In genomic region chr10:50937230-50937907, GRCh38 we compare ENCODE assay signal across 9 cellular contexts. TPM values are rescaled to one million over a fixed set of nuclear protein-coding genes. Genes with fewer than 3 reads are reported as not detected.
DNase-seq lines count a peak whose midpoint lies in the region; ATAC-seq, FAIRE-seq and TF ChIP-seq lines count a peak whose summit lies in the region.
"Had no signal": no experiment of that assay in that cellular context is flagged by ENCODE, and none has a peak within 500 bp of the region (broad histone marks: within the 10 kb centered on the region; RNA-seq: fewer than 3 reads in every experiment).

No MANE protein-coding gene starts in this region.

- 44% methylated on average over 4 of the region's 4 CpGs for WGBS in GM12878 (ENCODE audit: insufficient coverage, insufficient replicate concordance, low lambda C conversion rate, missing lambda C conversion rate)

- no peaks in the 10 kb centered on the region for H3K4me1 ChIP-seq in GM12878 (ENCODE audit: control insufficient read depth, insufficient read depth, low read length)

- no TSS peak for BruUV-seq in GM12878 (replicated peaks; lab: Mats Ljungman, UMichigan)

- H3K9ac ChIP-seq in GM12878 (ENCODE audit: control insufficient read depth, insufficient read depth, low read length) = no peak overlapping the region

- H3K36me3 ChIP-seq in BJ (ENCODE audit: control insufficient read depth, insufficient read depth, low read length) (no peaks in the 10 kb centered on the region), GM12878 (ENCODE audit: control insufficient read depth in 2 of 2, insufficient read depth in 2 of 2, low read length in 1 of 2) (no peaks in the 10 kb centered on the region)

- H3K36me3 Mint-ChIP-seq in effector memory CD8-positive, alpha-beta T cell (ENCODE audit: insufficient read depth) = no peaks in the 10 kb centered on the region
- H3K36me3 Mint-ChIP-seq in activated T-cell treated with anti-CD3 and anti-CD28 coated beads, Interleukin-2, amount 50 U/mL, for 4 hours (ENCODE audit: insufficient read depth) = no peaks in the 10 kb centered on the region
- H3K36me3 Mint-ChIP-seq in activated CD4-positive, alpha-beta T cell treated with anti-CD3 and anti-CD28 coated beads, Interleukin-2, amount 10 ng/mL, durations not matched to agents 7 days and 5 days (ENCODE audit: low read depth) = no peaks in the 10 kb centered on the region
- H3K36me3 Mint-ChIP-seq: activated naive CD4-positive, alpha-beta T cell treated with anti-CD3 and anti-CD28 coated beads, Interleukin-2, amount 50 U/mL, for 24 hours had no signal

- H3K27me3 ChIP-seq in BJ (ENCODE audit: control insufficient read depth, insufficient read depth, low read length) (no peaks in the 10 kb centered on the region), GM12878 (replicated peaks in 1 of 2; ENCODE audit: control insufficient read depth in 2 of 2, insufficient read depth in 2 of 2, low read length in 1 of 2) (no peaks in the 10 kb centered on the region)

- no peak for TF ChIP-seq EP300 in GM12878 (IDR thresholded peaks at IDR 0.05; ENCODE audit: borderline replicate concordance in 1 of 2, control insufficient read depth in 1 of 2, low read depth in 2 of 2, low read length in 2 of 2)

- no peaks in the 10 kb centered on the region for H4K20me1 ChIP-seq in GM12878 (ENCODE audit: control insufficient read depth, insufficient read depth)

- H2AFZ ChIP-seq in GM12878 (ENCODE audit: control insufficient read depth, low read depth, low read length) = no peak overlapping the region

- TF ChIP-seq CTCF in BJ (IDR thresholded peaks at IDR 0.05; ENCODE audit: insufficient read depth, low read depth, low read length) = peak; percentile 73
- peak; percentile 33 to 45 (median 41); a peak in 4 of 6 replicates for TF ChIP-seq CTCF in GM12878 (IDR thresholded peaks at IDR 0.05 in 2 of 3, conservative IDR thresholded peaks at IDR 0.05 in 1 of 3; ENCODE audit: control insufficient read depth in 2 of 3, extremely low read depth in 1 of 3, insufficient read depth in 1 of 3, low read depth in 3 of 3, low read length in 3 of 3)

- H3K27ac Mint-ChIP-seq in effector memory CD8-positive, alpha-beta T cell = no peak overlapping the region
- H3K27ac Mint-ChIP-seq in activated CD4-positive, alpha-beta T cell treated with anti-CD3 and anti-CD28 coated beads, Interleukin-2, amount 10 ng/mL, durations not matched to agents 7 days and 5 days = no peak overlapping the region
- H3K27ac Mint-ChIP-seq: activated naive CD4-positive, alpha-beta T cell treated with anti-CD3 and anti-CD28 coated beads, Interleukin-2, amount 50 U/mL, for 24 hours had no signal

- no peak for TF ChIP-seq POLR2A in GM12878 (IDR thresholded peaks at IDR 0.05; ENCODE audit: low read depth, low read length)

- intact Hi-C loops in GM12878 (cut with micrococcal nuclease; ENCODE audit: unreplicated experiment) (no loop called here), left colon (cut with DNase I, micrococcal nuclease) (no loop called here)

- FAIRE-seq in GM12878 (lab: Jason Lieb, UNC) = no peak

- in situ Hi-C loops in GM12878 (cut with MboI) = no loop called here

- ATAC-seq in GM12878 (no peak), left colon (peak; percentile 74)
- ATAC-seq in effector memory CD8-positive, alpha-beta T cell (replicated peaks) = no peak
- no peak for ATAC-seq in activated T-cell treated with anti-CD3 and anti-CD28 coated beads, Interleukin-2, amount 50 U/mL, for 4 hours

- DNase-seq in BJ (ENCODE audit: low read depth) (no peak), HT-29 (ENCODE audit: low spot score) (peak; percentile 58), GM12878 (ENCODE audit: low read depth, low spot score) (no peak), left colon (no peak), activated gamma-delta T cell (lab: John Stamatoyannopoulos, UW) (no peak)
- no peak for DNase-seq in effector memory CD8-positive, alpha-beta T cell
- no peak for DNase-seq in activated T-cell treated with anti-CD3 and anti-CD28 coated beads, Interleukin-2, amount 50 U/mL, for 4 hours
- DNase-seq in activated CD4-positive, alpha-beta T cell treated with anti-CD3 and anti-CD28 coated beads, Interleukin-2, amount 10 ng/mL, durations not matched to agents 7 days and 5 days = no peak

- H3K4me3 Mint-ChIP-seq in effector memory CD8-positive, alpha-beta T cell = no peak overlapping the region
- H3K4me3 Mint-ChIP-seq in activated T-cell treated with anti-CD3 and anti-CD28 coated beads, Interleukin-2, amount 50 U/mL, for 4 hours = no peak overlapping the region
- no peak overlapping the region for H3K4me3 Mint-ChIP-seq in activated CD4-positive, alpha-beta T cell treated with anti-CD3 and anti-CD28 coated beads, Interleukin-2, amount 10 ng/mL, durations not matched to agents 7 days and 5 days
- H3K4me3 Mint-ChIP-seq: activated naive CD4-positive, alpha-beta T cell treated with anti-CD3 and anti-CD28 coated beads, Interleukin-2, amount 50 U/mL, for 24 hours had no signal

- RAD21 ChIA-PET in GM12878 (lab: Charles Lee; ENCODE audit: unreplicated experiment) = no interaction called here

- POLR2A ChIA-PET in BJ (lab: Charles Lee) (no interaction called here), GM12878 (lab: Charles Lee) (no interaction called here)
- POLR2A ChIA-PET in activated CD4-positive, alpha-beta T cell treated with anti-CD3 and anti-CD28 coated beads, Interleukin-2, amount 10 ng/mL, durations not matched to agents 7 days and 5 days (lab: Charles Lee) = no interaction called here

- H3K4me2 ChIP-seq in GM12878 (ENCODE audit: control insufficient read depth, insufficient read depth) = no peak overlapping the region

- no peaks in the 10 kb centered on the region for H3K9me3 Mint-ChIP-seq in effector memory CD8-positive, alpha-beta T cell
- H3K9me3 Mint-ChIP-seq in activated T-cell treated with anti-CD3 and anti-CD28 coated beads, Interleukin-2, amount 50 U/mL, for 4 hours = no peaks in the 10 kb centered on the region
- H3K9me3 Mint-ChIP-seq in activated CD4-positive, alpha-beta T cell treated with anti-CD3 and anti-CD28 coated beads, Interleukin-2, amount 10 ng/mL, durations not matched to agents 7 days and 5 days = no peaks in the 10 kb centered on the region
- H3K9me3 Mint-ChIP-seq: activated naive CD4-positive, alpha-beta T cell treated with anti-CD3 and anti-CD28 coated beads, Interleukin-2, amount 50 U/mL, for 24 hours had no signal

- no peak overlapping the region for H3K4me3 ChIP-seq in BJ (ENCODE audit: low read depth, low read length)
- no peak overlapping the region for H3K4me3 ChIP-seq in GM12878

- H3K27me3 Mint-ChIP-seq in effector memory CD8-positive, alpha-beta T cell = peaks cover 0 to 16% of the 10 kb centered on the region in 2 donors
- peaks cover 8% of the 10 kb centered on the region for H3K27me3 Mint-ChIP-seq in activated T-cell treated with anti-CD3 and anti-CD28 coated beads, Interleukin-2, amount 50 U/mL, for 4 hours (ENCODE audit: low read depth)
- peaks cover 21% of the 10 kb centered on the region for H3K27me3 Mint-ChIP-seq in activated CD4-positive, alpha-beta T cell treated with anti-CD3 and anti-CD28 coated beads, Interleukin-2, amount 10 ng/mL, durations not matched to agents 7 days and 5 days

- no peak overlapping the region for H3K27ac ChIP-seq in GM12878 (ENCODE audit: control insufficient read depth, insufficient read depth)

- no peaks in the 10 kb centered on the region for H3K9me3 ChIP-seq in GM12878 (replicated peaks; ENCODE audit: control insufficient read depth, insufficient read depth, low read length)

- CTCF ChIA-PET in BJ (lab: Yijun Ruan, JAX) = interaction anchor here (0.7 to 1.3 kb wide), 2 partner anchors 15 to 21 kb away, joined by 3 read pairs; no protein-coding TSS in a partner anchor
- CTCF ChIA-PET in GM12878 (lab: Yijun Ruan, JAX) = no interaction called here
- CTCF ChIA-PET in activated CD4-positive, alpha-beta T cell treated with anti-CD3 and anti-CD28 coated beads, Interleukin-2, amount 10 ng/mL, durations not matched to agents 7 days and 5 days (lab: Charles Lee) = no interaction called here

- H3K79me2 ChIP-seq in GM12878 (ENCODE audit: control insufficient read depth, insufficient read depth, low read length) = no peaks in the 10 kb centered on the region

- no peaks in the 10 kb centered on the region for H3K4me1 Mint-ChIP-seq in effector memory CD8-positive, alpha-beta T cell (ENCODE audit: low read depth in 2 of 2)
- no peaks in the 10 kb centered on the region for H3K4me1 Mint-ChIP-seq in activated T-cell treated with anti-CD3 and anti-CD28 coated beads, Interleukin-2, amount 50 U/mL, for 4 hours (ENCODE audit: low read depth)
- H3K4me1 Mint-ChIP-seq in activated CD4-positive, alpha-beta T cell treated with anti-CD3 and anti-CD28 coated beads, Interleukin-2, amount 10 ng/mL, durations not matched to agents 7 days and 5 days = no peaks in the 10 kb centered on the region
- H3K4me1 Mint-ChIP-seq: activated naive CD4-positive, alpha-beta T cell treated with anti-CD3 and anti-CD28 coated beads, Interleukin-2, amount 50 U/mL, for 24 hours had no signal

- SMC1A ChIA-PET in GM12878 (lab: Charles Lee; ENCODE audit: uncharacterized antibody, unreplicated experiment) = no interaction called here

- TF ChIP-seq RAD21 in GM12878 (IDR thresholded peaks at IDR 0.05; ENCODE audit: insufficient read depth, low read depth, low read length) = no peak

TF ChIP-seq in GM12878, 131 proteins besides CTCF, POLR2A, EP300 and RAD21 (continues in another document):
- no peak for TF ChIP-seq CHD4 (IDR thresholded peaks at IDR 0.05)

RNA-seq across cellular contexts. Expression of gene A1CF, which starts 51.9 kb away (rescaled TPM):
- polyA plus RNA-seq in BJ (2011; rRNA removed) = not detected in 2 replicates
- not detected in 2 replicates for polyA minus RNA-seq in BJ (2011; rRNA and poly(A)+ RNA removed)
- 0.03 and 0.16 TPM in 2 replicates for total RNA-seq in HT-29 (2014; rRNA removed; shearing (Covaris generic))
- total RNA-seq in GM12878 (2013; cell fraction: nucleolus; rRNA removed) = not detected in 2 replicates
- not detected in 2 replicates for total RNA-seq in GM12878 (2014; rRNA removed)
- not detected in 2 replicates for total RNA-seq in GM12878 (2014; rRNA removed; fragmentation: Illumina TruSeq; extraction: Trizol)
- total RNA-seq in GM12878 (2021) = 0.08 and 0.10 TPM in 2 replicates
- not detected for polyA plus RNA-seq in GM12878 (2011; ENCODE audit: low read depth)
- not detected in 2 replicates for polyA plus RNA-seq in GM12878 (2011; rRNA removed)
- polyA plus RNA-seq in GM12878 (2011; cell fraction: cytosol; rRNA removed) = not detected in 2 replicates
- polyA plus RNA-seq in GM12878 (2011; cell fraction: nucleus; rRNA removed) = not detected in 2 replicates
- 0.05 TPM in 1 of 2 replicates, not detected in the other for polyA plus RNA-seq in GM12878 (2012)
- not detected in 2 replicates for polyA plus RNA-seq in GM12878 (2014; fragmentation: Illumina TruSeq; extraction: Trizol)
- polyA plus RNA-seq in GM12878 (2014; fragmentation: Nextera tagmentation; extraction: Ambion mirVana) = not detected
- not detected in 2 replicates for polyA plus RNA-seq in GM12878 (2014; rRNA removed)
- polyA plus RNA-seq in GM12878 (2016; fragmentation: Nextera tagmentation; extraction: Ambion mirVana) = not detected
- not detected in 2 replicates for polyA minus RNA-seq in GM12878 (2011; rRNA and poly(A)+ RNA removed)
- not detected in 2 replicates for polyA minus RNA-seq in GM12878 (2011; cell fraction: cytosol; rRNA and poly(A)+ RNA removed)
- not detected in 2 replicates for polyA minus RNA-seq in GM12878 (2011; cell fraction: nucleus; rRNA and poly(A)+ RNA removed)
- total RNA-seq in left colon = 10 to 100 TPM; 66.0 to 69.7 TPM
- total RNA-seq in activated T-cell treated with anti-CD3 and anti-CD28 coated beads, Interleukin-2, amount 50 U/mL, for 4 hours = under 1 TPM; 0.08 to 0.13 (median 0.08) TPM
- total RNA-seq in activated CD4-positive, alpha-beta T cell treated with anti-CD3 and anti-CD28 coated beads, Interleukin-2, amount 10 ng/mL, durations not matched to agents 7 days and 5 days = not detected

Comparison
In these comparisons a context has a peak if more than half of its experiments do, and no peak if none do; other contexts are left out.
1. RNA of gene A1CF, which starts 51.9 kb away (total RNA-seq): 66.0 to 69.7 TPM in left colon; 0.08 to 0.13 TPM in activated T-cell treated with anti-CD3 and anti-CD28 coated beads, Interleukin-2, amount 50 U/mL, for 4 hours, 0.03 to 0.16 TPM in HT-29, 0.08 to 0.10 TPM in GM12878 and not detected in activated CD4-positive, alpha-beta T cell treated with anti-CD3 and anti-CD28 coated beads, Interleukin-2, amount 10 ng/mL, durations not matched to agents 7 days and 5 days; every median in the first group is over 10 times any median in the second.